ENCODE assay signal across 22 cellular contexts in genomic region chr6:169445227-169445626, GRCh38.
A peak's percentile ranks its signal among the peaks of the same experiment; 100 is the strongest.
DNase-seq lines count a peak whose midpoint lies in the region; ATAC-seq and TF ChIP-seq lines count a peak whose summit lies in the region.
"Had no signal": no experiment of that assay in that cellular context is flagged by ENCODE, and none has a peak within 500 bp of the region (broad histone marks: within the 10 kb centered on the region; RNA-seq: fewer than 3 reads in every experiment).

No MANE protein-coding gene starts in this region.

- H3K9me2 ChIP-seq in Loucy (replicated peaks; ENCODE audit: low read depth, low read length): no peaks in the 10 kb centered on the region

- TF ChIP-seq CTCF in GM12864 (IDR thresholded peaks at IDR 0.05; ENCODE audit: low read depth, low read length, missing control alignments) (peak; percentile 28), Loucy (conservative IDR thresholded peaks at IDR 0.05; ENCODE audit: low read length) (0 out of 2 replicates have a peak, but pooled peaks have one; percentile 14), choroid plexus epithelial cell (conservative IDR thresholded peaks at IDR 0.05; ENCODE audit: low read depth, low read length) (peak; percentile 25), neural crest cell (conservative IDR thresholded peaks at IDR 0.05) (peak; percentile 35)

- DNase-seq in GM12864 (ENCODE audit: low read depth) (no peak), choroid plexus epithelial cell (ENCODE audit: low read depth) (no peak), neural crest cell (ENCODE audit: low read depth, low spot score) (no peak), NCI-H1417 treated with DMSO at 0.1 percent for 48 hours (lab: John Stamatoyannopoulos, UW) (no peak)
- DNase-seq in stimulated activated naive CD8-positive, alpha-beta T cell treated with anti-CD3 and anti-CD28 coated beads, Interleukin-15, amount 100 ng/mL, for 72 hours: no peak
- DNase-seq in activated naive CD4-positive, alpha-beta T cell (lab: John Stamatoyannopoulos, UW): no peak
- DNase-seq: activated B cell treated with CpG ODN at 0.5 μM for 24 hours; activated CD4-positive, alpha-beta memory T cell treated with anti-CD3 and anti-CD28 coated beads for 36 hours; activated naive CD4-positive, alpha-beta T cell treated with anti-CD3 and anti-CD28 coated beads, Interleukin-2, amount 10 ng/mL, durations not matched to agents 7 days and 5 days; activated T-cell treated with anti-CD3 and anti-CD28 coated beads, Interleukin-2, amount 50 U/mL, for 1 hour; effector memory CD8-positive, alpha-beta T cell; heart right ventricle; MG63; NCI-H226; stimulated activated CD4-positive, alpha-beta T cell treated with anti-CD3 and anti-CD28 coated beads, Interleukin-4, amount 100 ng/mL, for 1 hour; stimulated activated naive CD8-positive, alpha-beta T cell treated with anti-CD3 and anti-CD28 coated beads, Interleukin-15, Interleukin-2, amounts not matched to agents 100 U/mL and 50 U/mL, for 24 hours had no signal

- H3K27ac Mint-ChIP-seq in neural crest cell (ENCODE audit: unreplicated experiment): no peak overlapping the region
- no peak overlapping the region for H3K27ac Mint-ChIP-seq in stimulated activated naive CD8-positive, alpha-beta T cell treated with anti-CD3 and anti-CD28 coated beads, Interleukin-15, amount 100 ng/mL, for 72 hours
- H3K27ac Mint-ChIP-seq: activated B cell treated with CpG ODN at 0.5 μM for 24 hours; activated CD4-positive, alpha-beta memory T cell treated with anti-CD3 and anti-CD28 coated beads for 36 hours; activated naive CD4-positive, alpha-beta T cell treated with anti-CD3 and anti-CD28 coated beads, Interleukin-2, amount 10 ng/mL, durations not matched to agents 7 days and 5 days; B cell; effector memory CD8-positive, alpha-beta T cell; IgD-negative memory B cell had no signal

- H3F3A ChIP-seq in Loucy (ENCODE audit: low read depth): no peaks in the 10 kb centered on the region

- no peak overlapping the region for H2AFZ ChIP-seq in Loucy (ENCODE audit: low read length)

- H3K4me1 Mint-ChIP-seq in neural crest cell: no peaks in the 10 kb centered on the region
- H3K4me1 Mint-ChIP-seq in stimulated activated naive CD8-positive, alpha-beta T cell treated with anti-CD3 and anti-CD28 coated beads, Interleukin-15, amount 100 ng/mL, for 72 hours: no peaks in the 10 kb centered on the region
- H3K4me1 Mint-ChIP-seq: activated B cell treated with CpG ODN at 0.5 μM for 24 hours; activated naive CD4-positive, alpha-beta T cell treated with anti-CD3 and anti-CD28 coated beads, Interleukin-2, amount 10 ng/mL, durations not matched to agents 7 days and 5 days; B cell; IgD-negative memory B cell had no signal

- H3K9me3 Mint-ChIP-seq in neural crest cell: no peaks in the 10 kb centered on the region
- H3K9me3 Mint-ChIP-seq in stimulated activated naive CD8-positive, alpha-beta T cell treated with anti-CD3 and anti-CD28 coated beads, Interleukin-15, amount 100 ng/mL, for 72 hours: no peaks in the 10 kb centered on the region
- H3K9me3 Mint-ChIP-seq: activated B cell treated with CpG ODN at 0.5 μM for 24 hours; activated CD4-positive, alpha-beta memory T cell treated with anti-CD3 and anti-CD28 coated beads for 36 hours; activated naive CD4-positive, alpha-beta T cell treated with anti-CD3 and anti-CD28 coated beads, Interleukin-2, amount 10 ng/mL, durations not matched to agents 7 days and 5 days; effector memory CD8-positive, alpha-beta T cell had no signal

- no peaks in the 10 kb centered on the region for H3K79me2 ChIP-seq in Loucy (ENCODE audit: insufficient read depth, low read length)

- no peak overlapping the region for H3K9ac ChIP-seq in Loucy (ENCODE audit: low read depth, low read length, poor library complexity, severe bottlenecking)

- H3K9me3 ChIP-seq in Loucy (ENCODE audit: insufficient read depth, low read depth, low read length): peaks cover 25% of the 10 kb centered on the region; the same call in 1 of the 2 replicates
- H3K9me3 ChIP-seq: heart right ventricle, MG63, SJSA1, transverse colon had no signal

- H3K27me3 Mint-ChIP-seq in neural crest cell (ENCODE audit: low read depth): no peaks in the 10 kb centered on the region
- H3K27me3 Mint-ChIP-seq in stimulated activated naive CD8-positive, alpha-beta T cell treated with anti-CD3 and anti-CD28 coated beads, Interleukin-15, amount 100 ng/mL, for 72 hours: peaks cover 18% of the 10 kb centered on the region
- H3K27me3 Mint-ChIP-seq: activated naive CD4-positive, alpha-beta T cell treated with anti-CD3 and anti-CD28 coated beads, Interleukin-2, amount 10 ng/mL, durations not matched to agents 7 days and 5 days had no signal

- H3K36me3 ChIP-seq in Loucy (ENCODE audit: insufficient read depth, low read length): no peaks in the 10 kb centered on the region
- H3K36me3 ChIP-seq: heart right ventricle, MG63, SJSA1, transverse colon had no signal

- no peak overlapping the region for H3K4me3 Mint-ChIP-seq in neural crest cell
- H3K4me3 Mint-ChIP-seq in stimulated activated naive CD8-positive, alpha-beta T cell treated with anti-CD3 and anti-CD28 coated beads, Interleukin-15, amount 100 ng/mL, for 72 hours: no peak overlapping the region
- H3K4me3 Mint-ChIP-seq: activated B cell treated with CpG ODN at 0.5 μM for 24 hours; activated CD4-positive, alpha-beta memory T cell treated with anti-CD3 and anti-CD28 coated beads for 36 hours; activated naive CD4-positive, alpha-beta T cell treated with anti-CD3 and anti-CD28 coated beads, Interleukin-2, amount 10 ng/mL, durations not matched to agents 7 days and 5 days; B cell; effector memory CD8-positive, alpha-beta T cell; IgD-negative memory B cell had no signal

- ATAC-seq in stimulated activated naive CD8-positive, alpha-beta T cell treated with anti-CD3 and anti-CD28 coated beads, Interleukin-15, amount 100 ng/mL, for 72 hours: no peak
- ATAC-seq: effector memory CD8-positive, alpha-beta T cell; heart right ventricle; left lobe of liver; stimulated activated naive CD8-positive, alpha-beta T cell treated with anti-CD3 and anti-CD28 coated beads, Interleukin-15, Interleukin-2, amounts not matched to agents 100 U/mL and 50 U/mL, for 24 hours had no signal

- H3K4me2 ChIP-seq in Loucy (ENCODE audit: low read depth, low read length, poor library complexity, severe bottlenecking): no peak overlapping the region

- H3K4me1 ChIP-seq in Loucy (ENCODE audit: insufficient read depth, low read length, poor library complexity, severe bottlenecking): no peaks in the 10 kb centered on the region
- H3K4me1 ChIP-seq: SJSA1 had no signal

- H3K36me3 Mint-ChIP-seq in neural crest cell (ENCODE audit: low read depth): no peaks in the 10 kb centered on the region
- H3K36me3 Mint-ChIP-seq: activated CD4-positive, alpha-beta memory T cell treated with anti-CD3 and anti-CD28 coated beads for 36 hours; activated naive CD4-positive, alpha-beta T cell treated with anti-CD3 and anti-CD28 coated beads, Interleukin-2, amount 10 ng/mL, durations not matched to agents 7 days and 5 days; IgD-negative memory B cell had no signal

- no peaks in the 10 kb centered on the region for H4K20me1 ChIP-seq in Loucy (ENCODE audit: insufficient read depth, low read length, poor library complexity, severe bottlenecking)

- H3K4me3 ChIP-seq in GM12864 (ENCODE audit: low read depth, low read length) (no peak overlapping the region), Loucy (ENCODE audit: low read length, poor library complexity, severe bottlenecking) (no peak overlapping the region), choroid plexus epithelial cell (ENCODE audit: low read depth, low read length) (no peak overlapping the region)
- H3K4me3 ChIP-seq: heart right ventricle, MG63, SJSA1 had no signal

- no peaks in the 10 kb centered on the region for H3K27me3 ChIP-seq in Loucy (ENCODE audit: insufficient read depth, low read length, poor library complexity, severe bottlenecking)
- H3K27me3 ChIP-seq: heart right ventricle, MG63, SJSA1, transverse colon had no signal
